ENCODE assay signal across 9 cellular contexts in genomic region chr22:43127166-43127908, GRCh38.
DNase-seq lines count a peak whose midpoint lies in the region; ATAC-seq lines count a peak whose summit lies in the region.
"Had no signal": no experiment of that assay in that cellular context is flagged by ENCODE, and none has a peak within 500 bp of the region (broad histone marks: within the 10 kb centered on the region; RNA-seq: fewer than 3 reads in every experiment).

No MANE protein-coding gene starts in this region.

- H3K36me3 Mint-ChIP-seq in dendritic cell treated with granulocyte-macrophage colony-stimulating factor and Interleukin-4, amounts not matched to agents 40 ng/mL and 50 ng/mL, for 4 days (ENCODE audit: low read depth): peaks cover 4% of the 10 kb centered on the region

- H3K4me1 ChIP-seq in rectal smooth muscle tissue (ENCODE audit: control insufficient read depth, insufficient read depth, low read length): no peaks in the 10 kb centered on the region

- intact Hi-C loops in dendritic cell treated with granulocyte-macrophage colony-stimulating factor and Interleukin-4, amounts not matched to agents 40 ng/mL and 50 ng/mL, for 4 days (cut with micrococcal nuclease): no loop called here

- no peak for DNase-seq in NCI-H2107 treated with DMSO at 0.1 percent for 48 hours (lab: John Stamatoyannopoulos, UW; ENCODE audit: unreplicated experiment)
- DNase-seq: activated B cell treated with CpG ODN at 0.5 μM for 24 hours, NCI-H1105, retina had no signal

- no peak for ATAC-seq in GM21360 (IDR thresholded peaks at IDR 0.05; ENCODE audit: unreplicated experiment)
- no peak for ATAC-seq in GM18498 (IDR thresholded peaks at IDR 0.05; ENCODE audit: unreplicated experiment)

- peak overlapping the region; percentile 32 for H3K4me3 ChIP-seq in rectal smooth muscle tissue (ENCODE audit: low read length)

- H3K9ac ChIP-seq in rectal smooth muscle tissue (ENCODE audit: low read length): no peak overlapping the region

- peak overlapping the region; percentile 49 for H3K27ac ChIP-seq in KOPT-K1 (ENCODE audit: low read depth, low read length, poor library complexity, severe bottlenecking)
- H3K27ac ChIP-seq in rectal smooth muscle tissue (ENCODE audit: low read depth, low read length): no peak overlapping the region

- H3K27me3 Mint-ChIP-seq in dendritic cell treated with granulocyte-macrophage colony-stimulating factor and Interleukin-4, amounts not matched to agents 40 ng/mL and 50 ng/mL, for 4 days: peaks cover 17% of the 10 kb centered on the region

- H3K27ac Mint-ChIP-seq in dendritic cell treated with granulocyte-macrophage colony-stimulating factor and Interleukin-4, amounts not matched to agents 40 ng/mL and 50 ng/mL, for 4 days: peak overlapping the region; percentile 58
- H3K27ac Mint-ChIP-seq: activated B cell treated with CpG ODN at 0.5 μM for 24 hours had no signal

- no peaks in the 10 kb centered on the region for H3K9me3 ChIP-seq in KOPT-K1 (ENCODE audit: insufficient read depth, low read length, poor library complexity, severe bottlenecking)

- no peaks in the 10 kb centered on the region for H3K27me3 ChIP-seq in rectal smooth muscle tissue (ENCODE audit: control insufficient read depth, insufficient read depth, low read length)

- H3K4me3 Mint-ChIP-seq in dendritic cell treated with granulocyte-macrophage colony-stimulating factor and Interleukin-4, amounts not matched to agents 40 ng/mL and 50 ng/mL, for 4 days: no peak overlapping the region
- H3K4me3 Mint-ChIP-seq: activated B cell treated with CpG ODN at 0.5 μM for 24 hours had no signal

- peaks cover 62% of the 10 kb centered on the region for H3K4me1 Mint-ChIP-seq in dendritic cell treated with granulocyte-macrophage colony-stimulating factor and Interleukin-4, amounts not matched to agents 40 ng/mL and 50 ng/mL, for 4 days (ENCODE audit: low read depth)

- peaks cover 46% of the 10 kb centered on the region for H3K36me3 ChIP-seq in KOPT-K1 (ENCODE audit: insufficient read depth, low read length)
- H3K36me3 ChIP-seq in rectal smooth muscle tissue (ENCODE audit: control insufficient read depth, insufficient read depth, low read length): no peaks in the 10 kb centered on the region

- H3K9me3 Mint-ChIP-seq in dendritic cell treated with granulocyte-macrophage colony-stimulating factor and Interleukin-4, amounts not matched to agents 40 ng/mL and 50 ng/mL, for 4 days: no peaks in the 10 kb centered on the region
- H3K9me3 Mint-ChIP-seq: activated B cell treated with CpG ODN at 0.5 μM for 24 hours had no signal
